ENCODE assay signal across 19 cellular contexts in genomic region chr15:71957026-71957425, GRCh38.
A peak's percentile ranks its signal among the peaks of the same experiment; 100 is the strongest.
DNase-seq lines count a peak whose midpoint lies in the region; ATAC-seq and TF ChIP-seq lines count a peak whose summit lies in the region.
"Had no signal": no experiment of that assay in that cellular context is flagged by ENCODE, and none has a peak within 500 bp of the region (broad histone marks: within the 10 kb centered on the region; RNA-seq: fewer than 3 reads in every experiment).

No MANE protein-coding gene starts in this region.

- H3K4me3 ChIP-seq in OCI-LY7 (ENCODE audit: low read depth, low read length, poor library complexity, severe bottlenecking) (no peak overlapping the region), fibroblast of lung (replicated peaks in 1 of 4; ENCODE audit: control extremely low read depth in 1 of 4, insufficient read depth in 1 of 4, low read depth in 3 of 4, low read length in 4 of 4) (no peak overlapping the region), trophoblast cell (ENCODE audit: low read depth, low read length) (no peak overlapping the region)

- no peaks in the 10 kb centered on the region for H4K20me1 ChIP-seq in OCI-LY7 (ENCODE audit: insufficient read depth, low read length)
- no peaks in the 10 kb centered on the region for H4K20me1 ChIP-seq in fibroblast of lung (ENCODE audit: control insufficient read depth, extremely low read depth, insufficient read depth, low read length)

- H4K8ac ChIP-seq in trophoblast cell (ENCODE audit: low read depth, low read length), result no peak overlapping the region

- BruUV-seq in OCI-LY7 (replicated peaks; lab: Mats Ljungman, UMichigan), result TSS peak; percentile 13

- no peaks in the 10 kb centered on the region for H3K4me1 Mint-ChIP-seq in CD14-positive monocyte

- H3K4me3 Mint-ChIP-seq in CD14-positive monocyte, result no peak overlapping the region
- H3K4me3 Mint-ChIP-seq: CD4-positive, alpha-beta T cell had no signal

- no peaks in the 10 kb centered on the region for H3K9me3 Mint-ChIP-seq in CD14-positive monocyte
- H3K9me3 Mint-ChIP-seq: CD4-positive, alpha-beta T cell had no signal

- peaks cover 21 to 22% of the 10 kb centered on the region in 2 donors for H3K36me3 Mint-ChIP-seq in CD14-positive monocyte

- POLR2A ChIA-PET in OCI-LY7 (lab: Charles Lee), result no interaction called here

- no peak overlapping the region for H2AK5ac ChIP-seq in trophoblast cell (ENCODE audit: low read length)

- no peak overlapping the region for H3K27ac Mint-ChIP-seq in CD14-positive monocyte
- H3K27ac Mint-ChIP-seq: CD4-positive, alpha-beta T cell had no signal

- no CpG with 5 or more reads among the region's 2 CpGs for WGBS in trophoblast cell (ENCODE audit: extremely low coverage, insufficient coverage, insufficient read length)

- no peak overlapping the region for H3K18ac ChIP-seq in trophoblast cell (ENCODE audit: low read length)

- H2BK120ac ChIP-seq in trophoblast cell (ENCODE audit: insufficient read depth, low read length, poor library complexity), result no peak overlapping the region

- no peaks in the 10 kb centered on the region for H3K9me3 ChIP-seq in OCI-LY7 (ENCODE audit: low read length)
- no peaks in the 10 kb centered on the region for H3K9me3 ChIP-seq in fibroblast of lung (ENCODE audit: control insufficient read depth, insufficient read depth, low read depth, low read length)
- no peaks in the 10 kb centered on the region for H3K9me3 ChIP-seq in trophoblast cell (ENCODE audit: insufficient read depth, low read depth, low read length)
- H3K9me3 ChIP-seq: BE2C, Caco-2 had no signal

- H3K79me2 ChIP-seq in OCI-LY7 (ENCODE audit: insufficient read depth, low read depth, low read length), result no peaks in the 10 kb centered on the region
- H3K79me2 ChIP-seq in fibroblast of lung (ENCODE audit: control insufficient read depth, insufficient read depth, low read length), result no peaks in the 10 kb centered on the region
- no peaks in the 10 kb centered on the region for H3K79me2 ChIP-seq in trophoblast cell (ENCODE audit: control insufficient read depth, insufficient read depth, low read length, poor library complexity)

- ATAC-seq in HG03045 (IDR thresholded peaks at IDR 0.05; ENCODE audit: unreplicated experiment), result no peak
- ATAC-seq: HCT116 had no signal

- H3K9me2 ChIP-seq in OCI-LY7 (ENCODE audit: insufficient read depth, low read length), result no peaks in the 10 kb centered on the region

- H3K9ac ChIP-seq in fibroblast of lung (ENCODE audit: insufficient read depth, low read length) (no peak overlapping the region), trophoblast cell (ENCODE audit: low read length) (no peak overlapping the region)

- peak; percentile 3 for DNase-seq in AG08396 (ENCODE audit: low spot score)
- no peak for DNase-seq in OCI-LY7 (ENCODE audit: low spot score)
- peak; percentile 20 to 22 for DNase-seq in fibroblast of lung (ENCODE audit: low read depth in 2 of 2)
- DNase-seq in non-pigmented ciliary epithelial cell (ENCODE audit: low read depth), result peak; percentile 5
- DNase-seq in CD14-positive monocyte (ENCODE audit: low spot score), result no peak
- no peak for DNase-seq in NOMO-1 treated with DMSO at 0.1 percent for 48 hours (lab: John Stamatoyannopoulos, UW; ENCODE audit: unreplicated experiment)
- no peak for DNase-seq in trophoblast cell
- DNase-seq: BE2C; C1 segment of cervical spinal cord; Caco-2; CD4-positive, alpha-beta T cell; DMS153; DMS79; GDM1; GOT3; H7 had no signal

- H4K91ac ChIP-seq in trophoblast cell (ENCODE audit: low read depth, low read length), result no peak overlapping the region

- H3K27ac ChIP-seq in OCI-LY7 (ENCODE audit: low read depth, low read length, poor library complexity, severe bottlenecking) (no peak overlapping the region), fibroblast of lung (ENCODE audit: insufficient read depth, low read length) (no peak overlapping the region), trophoblast cell (ENCODE audit: low read depth, low read length) (no peak overlapping the region)
- H3K27ac ChIP-seq: 22Rv1 had no signal

- H3K4ac ChIP-seq in trophoblast cell (ENCODE audit: low read depth, low read length), result no peak overlapping the region

- H3K4me1 ChIP-seq in OCI-LY7 (ENCODE audit: insufficient read depth, low read length, poor library complexity, severe bottlenecking), result no peaks in the 10 kb centered on the region
- H3K4me1 ChIP-seq in fibroblast of lung (ENCODE audit: control insufficient read depth, extremely low read depth, insufficient read depth, low read length), result no peaks in the 10 kb centered on the region
- H3K4me1 ChIP-seq in trophoblast cell (ENCODE audit: control insufficient read depth in 1 of 2, insufficient read depth in 2 of 2, low read length in 2 of 2), result no peaks in the 10 kb centered on the region
- H3K4me1 ChIP-seq: BE2C, Caco-2 had no signal

- H3K27me3 Mint-ChIP-seq in CD14-positive monocyte (ENCODE audit: low read depth in 3 of 3), result no peaks in the 10 kb centered on the region
- H3K27me3 Mint-ChIP-seq: CD4-positive, alpha-beta T cell had no signal

- H2BK12ac ChIP-seq in trophoblast cell (ENCODE audit: low read length), result no peak overlapping the region

- H3K27me3 ChIP-seq in fibroblast of lung (ENCODE audit: control insufficient read depth, insufficient read depth, low read length) (no peaks in the 10 kb centered on the region), trophoblast cell (ENCODE audit: insufficient read depth, low read length) (no peaks in the 10 kb centered on the region)
- H3K27me3 ChIP-seq: BE2C had no signal

- H3K23ac ChIP-seq in trophoblast cell (ENCODE audit: low read length), result no peak overlapping the region

- H3K4me2 ChIP-seq in OCI-LY7 (ENCODE audit: low read length) (no peak overlapping the region), fibroblast of lung (ENCODE audit: extremely low read depth, insufficient read depth, low read length) (no peak overlapping the region), trophoblast cell (ENCODE audit: low read length) (no peak overlapping the region)

- no peaks in the 10 kb centered on the region for H3K79me1 ChIP-seq in trophoblast cell (ENCODE audit: low read length)

- no peak for TF ChIP-seq CTCF in OCI-LY7 (conservative IDR thresholded peaks at IDR 0.05; ENCODE audit: low read length)
- TF ChIP-seq CTCF in fibroblast of lung (conservative IDR thresholded peaks at IDR 0.05 in 1 of 2, IDR thresholded peaks at IDR 0.05 in 1 of 2; ENCODE audit: low read depth in 1 of 2, low read length in 2 of 2), result no peak
- TF ChIP-seq CTCF in CD14-positive monocyte (IDR thresholded peaks at IDR 0.05), result no peak

- intact Hi-C loops in OCI-LY7 (cut with micrococcal nuclease; ENCODE audit: unreplicated experiment) (no loop called here), CD14-positive monocyte (cut with micrococcal nuclease) (no loop called here)

- no peak overlapping the region for H2AFZ ChIP-seq in OCI-LY7 (ENCODE audit: low read length)
- H2AFZ ChIP-seq in fibroblast of lung (ENCODE audit: low read length), result no peak overlapping the region
- H2AFZ ChIP-seq in trophoblast cell (ENCODE audit: insufficient read depth, low read length, poor library complexity), result no peak overlapping the region

- CTCF ChIA-PET in OCI-LY7 (lab: Charles Lee; ENCODE audit: unreplicated experiment), result no interaction called here

- no peak overlapping the region for H2BK5ac ChIP-seq in trophoblast cell (ENCODE audit: low read depth, low read length, poor library complexity)

- H4K12ac ChIP-seq in trophoblast cell (ENCODE audit: low read depth, low read length), result no peak overlapping the region

- no peak overlapping the region for H3K14ac ChIP-seq in trophoblast cell (ENCODE audit: low read length)

- peaks cover 17% of the 10 kb centered on the region; the same call in 1 of the 2 replicates for H3K36me3 ChIP-seq in OCI-LY7 (ENCODE audit: insufficient read depth, low read length)
- H3K36me3 ChIP-seq in fibroblast of lung (ENCODE audit: control insufficient read depth, insufficient read depth, low read length), result no peaks in the 10 kb centered on the region
- H3K36me3 ChIP-seq in trophoblast cell (ENCODE audit: control insufficient read depth in 1 of 2, insufficient read depth in 2 of 2, low read length in 2 of 2), result no peaks in the 10 kb centered on the region
- H3K36me3 ChIP-seq: BE2C had no signal

Comparison
In these comparisons a context has a peak if more than half of its experiments do, and no peak if none do; other contexts are left out.
1. DNase-seq: peak in AG08396 (single experiment), fibroblast of lung (2 of 2) and non-pigmented ciliary epithelial cell (single experiment); none in OCI-LY7 (single experiment), CD14-positive monocyte (single experiment), NOMO-1 treated with DMSO at 0.1 percent for 48 hours (single experiment) and trophoblast cell (0 of 2).